23 cellular contexts compared by ENCODE assay signal in genomic region chr11:2133481-2134021, GRCh38. TPM values are rescaled to one million over a fixed set of nuclear protein-coding genes. Genes with fewer than 3 reads are reported as not detected.
"Had no signal": no experiment of that assay in that cellular context is flagged by ENCODE, and none has a peak within 500 bp of the region (broad histone marks: within the 10 kb centered on the region; RNA-seq: fewer than 3 reads in every experiment).

No MANE protein-coding gene starts in this region.

- H3K4me1 ChIP-seq: foreskin keratinocyte, parathyroid adenoma had no signal

- H3K36me3 ChIP-seq: cardiac muscle cell, left lung, neutrophil, tibial nerve, uterus had no signal

- H3K9me3 ChIP-seq: left lung, neutrophil, SK-N-SH, tibial nerve, uterus had no signal

- H3K4me1 Mint-ChIP-seq: activated naive CD4-positive, alpha-beta T cell treated with anti-CD3 and anti-CD28 coated beads, Interleukin-2, amount 50 U/mL, for 24 hours had no signal

- H3K4me3 ChIP-seq: cardiac muscle cell, left lung, tibial nerve, uterus had no signal

- H3K36me3 Mint-ChIP-seq: activated naive CD4-positive, alpha-beta T cell treated with anti-CD3 and anti-CD28 coated beads, Interleukin-2, amount 50 U/mL, for 24 hours; T-cell; WTC11 had no signal

- ATAC-seq: activated CD8-positive, alpha-beta T cell treated with anti-CD3 and anti-CD28 coated beads, Interleukin-2, amount 10 ng/mL, durations not matched to agents 7 days and 5 days; foreskin keratinocyte; left lung; stimulated activated naive CD8-positive, alpha-beta T cell treated with anti-CD3 and anti-CD28 coated beads, Interleukin-15, Interleukin-2, amounts not matched to agents 100 U/mL and 50 U/mL, for 24 hours; T-cell; WTC11 had no signal

- H3K27ac Mint-ChIP-seq: activated CD8-positive, alpha-beta T cell treated with anti-CD3 and anti-CD28 coated beads, Interleukin-2, amount 10 ng/mL, durations not matched to agents 7 days and 5 days; activated naive CD4-positive, alpha-beta T cell treated with anti-CD3 and anti-CD28 coated beads, Interleukin-2, amount 50 U/mL, for 24 hours; naive B cell; T-cell; WTC11 had no signal

- DNase-seq: activated CD4-positive, alpha-beta T cell treated with anti-CD3 and anti-CD28 coated beads for 4 hours; activated CD8-positive, alpha-beta memory T cell treated with anti-CD3 and anti-CD28 coated beads, Interleukin-2, amount 50 U/mL, for 4 hours; activated CD8-positive, alpha-beta T cell treated with anti-CD3 and anti-CD28 coated beads, Interleukin-2, amount 10 ng/mL, durations not matched to agents 7 days and 5 days; activated gamma-delta T cell; foreskin keratinocyte; naive B cell; SK-N-SH; stimulated activated CD4-positive, alpha-beta T cell treated with anti-CD3 and anti-CD28 coated beads, Interleukin-2, amount 100 ng/mL, for 24 hours; stimulated activated naive CD8-positive, alpha-beta T cell treated with anti-CD3 and anti-CD28 coated beads, Interleukin-15, Interleukin-2, amounts not matched to agents 100 U/mL and 50 U/mL, for 24 hours; substantia nigra; T-cell; uterus had no signal

- H3K27ac ChIP-seq: cardiac muscle cell, foreskin keratinocyte, left lung, neutrophil, parathyroid adenoma, tibial nerve, uterus had no signal

- H3K9me3 Mint-ChIP-seq: activated naive CD4-positive, alpha-beta T cell treated with anti-CD3 and anti-CD28 coated beads, Interleukin-2, amount 50 U/mL, for 24 hours; T-cell had no signal

- H3K4me3 Mint-ChIP-seq: activated CD8-positive, alpha-beta T cell treated with anti-CD3 and anti-CD28 coated beads, Interleukin-2, amount 10 ng/mL, durations not matched to agents 7 days and 5 days; activated naive CD4-positive, alpha-beta T cell treated with anti-CD3 and anti-CD28 coated beads, Interleukin-2, amount 50 U/mL, for 24 hours; T-cell; WTC11 had no signal

RNA-seq across cellular contexts. Expression of gene IGF2, which starts 5.6 kb away (rescaled TPM):
- total RNA-seq: activated CD8-positive, alpha-beta T cell treated with anti-CD3 and anti-CD28 coated beads, Interleukin-2, amount 10 ng/mL, durations not matched to agents 7 days and 5 days; mononuclear cell had no signal
- polyA plus RNA-seq: keratinocyte had no signal

RNA-seq across cellular contexts. Expression of gene INS, which starts 27.5 kb away (rescaled TPM):
- total RNA-seq: activated CD8-positive, alpha-beta T cell treated with anti-CD3 and anti-CD28 coated beads, Interleukin-2, amount 10 ng/mL, durations not matched to agents 7 days and 5 days; cardiac muscle cell; epithelial cell of proximal tubule; fibroblast of lung; foreskin keratinocyte; left lung; mononuclear cell; uterus; WTC11 had no signal
- polyA plus RNA-seq: cardiac muscle cell, fibroblast of lung, foreskin keratinocyte, keratinocyte, SK-N-SH had no signal

RNA-seq across cellular contexts. Expression of gene TH, which starts 38.1 kb away (rescaled TPM):
- total RNA-seq: activated CD8-positive, alpha-beta T cell treated with anti-CD3 and anti-CD28 coated beads, Interleukin-2, amount 10 ng/mL, durations not matched to agents 7 days and 5 days; cardiac muscle cell; mononuclear cell; T-cell; WTC11 had no signal
- polyA plus RNA-seq: cardiac muscle cell, fibroblast of lung, SK-N-SH had no signal
